In genomic region chr3:75668791-75669740, GRCh38 we compare ENCODE assay signal across 9 cellular contexts. TPM values are rescaled to one million over a fixed set of nuclear protein-coding genes. Genes with fewer than 3 reads are reported as not detected.
DNase-seq lines count a peak whose midpoint lies in the region; ATAC-seq and TF ChIP-seq lines count a peak whose summit lies in the region.
"Not testable (repeated sequence)": the region's sequence is repeated elsewhere in the genome, so short reads cannot be mapped to it uniquely, and the experiment has no call there.
"Had no signal": no experiment of that assay in that cellular context is flagged by ENCODE, and none has a peak within 500 bp of the region (broad histone marks: within the 10 kb centered on the region; RNA-seq: fewer than 3 reads in every experiment).

No MANE protein-coding gene starts in this region.

- intact Hi-C loops in activated T-helper 1 cell treated with anti-CD3 and anti-CD28 coated beads, Interleukin-12 subunit alpha, Interleukin-12 subunit beta, Interleukin-2, Interleukin-4 antibody, amounts not matched to agents 30 ng/mL and 10 ng/mL and 1 ng/mL, durations not matched to agents 14 hours and 24 hours and 36 hours (cut with micrococcal nuclease): not testable (repeated sequence)

- H3K4me1 Mint-ChIP-seq in CD4-positive, CD25-positive, alpha-beta regulatory T cell: peaks cover 0 to 15% (median under 1%) of the 10 kb centered on the region in 4 donors
- H3K4me1 Mint-ChIP-seq in activated T-helper 1 cell treated with anti-CD3 and anti-CD28 coated beads, Interleukin-12 subunit alpha, Interleukin-12 subunit beta, Interleukin-2, Interleukin-4 antibody, amounts not matched to agents 30 ng/mL and 10 ng/mL and 1 ng/mL, durations not matched to agents 14 hours and 24 hours and 36 hours (ENCODE audit: low read depth): not testable (repeated sequence)

- peak in 1 of 3 donors; percentile 32 for DNase-seq in CD4-positive, CD25-positive, alpha-beta regulatory T cell
- DNase-seq in T-helper 1 cell: peak in 4 of 5 donors; percentile 15 to 69 (median 52)
- peak; percentile 31 for DNase-seq in activated T-helper 1 cell treated with anti-CD3 and anti-CD28 coated beads, Interleukin-12 subunit alpha, Interleukin-12 subunit beta, Interleukin-2, Interleukin-4 antibody, amounts not matched to agents 30 ng/mL and 10 ng/mL and 1 ng/mL, durations not matched to agents 14 hours and 24 hours and 36 hours (ENCODE audit: low spot score)
- peak; percentile 61 for DNase-seq in stimulated activated CD8-positive, alpha-beta memory T cell treated with anti-CD3 and anti-CD28 coated beads, Interleukin-4, amount 100 ng/mL, for 48 hours

- not testable (repeated sequence) for TF ChIP-seq CTCF in parathyroid adenoma (IDR thresholded peaks at IDR 0.05)

- peaks cover 42% of the 10 kb centered on the region for H3K27me3 Mint-ChIP-seq in CD4-positive, CD25-positive, alpha-beta regulatory T cell
- peaks cover 45% of the 10 kb centered on the region for H3K27me3 Mint-ChIP-seq in activated T-helper 1 cell treated with anti-CD3 and anti-CD28 coated beads, Interleukin-12 subunit alpha, Interleukin-12 subunit beta, Interleukin-2, Interleukin-4 antibody, amounts not matched to agents 30 ng/mL and 10 ng/mL and 1 ng/mL, durations not matched to agents 14 hours and 24 hours and 36 hours (ENCODE audit: insufficient read depth)

- peak overlapping the region; percentile 53 for H2AFZ ChIP-seq in parathyroid adenoma

- H3K27ac ChIP-seq in CD4-positive, CD25-positive, alpha-beta regulatory T cell (ENCODE audit: insufficient read depth, low read length, poor library complexity, severe bottlenecking); duodenal mucosa (ENCODE audit: low read depth, low read length); iPS-20b (ENCODE audit: low read length); parathyroid adenoma: not testable (repeated sequence)

- H3K9ac ChIP-seq in duodenal mucosa (ENCODE audit: low read depth in 1 of 2, low read length in 2 of 2); iPS-20b (ENCODE audit: low read depth, low read length); parathyroid adenoma: not testable (repeated sequence)

- peak overlapping the region; percentile 48 for H3K4me2 ChIP-seq in parathyroid adenoma (ENCODE audit: low read length)

- not testable (repeated sequence) for H3K4me3 ChIP-seq in CD4-positive, CD25-positive, alpha-beta regulatory T cell (ENCODE audit: low read depth, low read length)
- H3K4me3 ChIP-seq in duodenal mucosa (ENCODE audit: low read depth in 1 of 2, low read length in 2 of 2) (peak overlapping the region; percentile 16 to 40), iPS-20b (ENCODE audit: low read length) (peak overlapping the region; percentile 81; the same call in 1 of the 2 replicates), parathyroid adenoma (ENCODE audit: low read depth, low read length) (peak overlapping the region; percentile 25)

- not testable (repeated sequence) for H3K4me3 Mint-ChIP-seq in CD4-positive, CD25-positive, alpha-beta regulatory T cell; activated T-helper 1 cell treated with anti-CD3 and anti-CD28 coated beads, Interleukin-12 subunit alpha, Interleukin-12 subunit beta, Interleukin-2, Interleukin-4 antibody, amounts not matched to agents 30 ng/mL and 10 ng/mL and 1 ng/mL, durations not matched to agents 14 hours and 24 hours and 36 hours

- H3K27me3 ChIP-seq in CD4-positive, CD25-positive, alpha-beta regulatory T cell (ENCODE audit: control insufficient read depth, insufficient read depth, low read length); parathyroid adenoma (ENCODE audit: control insufficient read depth, insufficient read depth, low read length): not testable (repeated sequence)
- peaks cover 9 to 20% of the 10 kb centered on the region in 2 donors for H3K27me3 ChIP-seq in duodenal mucosa (ENCODE audit: control insufficient read depth in 1 of 2, insufficient read depth in 2 of 2, low read length in 2 of 2)
- peaks cover 91% of the 10 kb centered on the region for H3K27me3 ChIP-seq in iPS-20b (ENCODE audit: insufficient read depth, low read length)

- H3K27ac Mint-ChIP-seq in CD4-positive, CD25-positive, alpha-beta regulatory T cell: peak overlapping the region in 1 of 3 donors; percentile 0
- H3K27ac Mint-ChIP-seq in activated T-helper 1 cell treated with anti-CD3 and anti-CD28 coated beads, Interleukin-12 subunit alpha, Interleukin-12 subunit beta, Interleukin-2, Interleukin-4 antibody, amounts not matched to agents 30 ng/mL and 10 ng/mL and 1 ng/mL, durations not matched to agents 14 hours and 24 hours and 36 hours: not testable (repeated sequence)

- peak; percentile 46 to 59 for ATAC-seq in CD4-positive, CD25-positive, alpha-beta regulatory T cell (ENCODE audit: low read depth in 2 of 2)
- ATAC-seq in HG02610 (IDR thresholded peaks at IDR 0.05; ENCODE audit: unreplicated experiment): peak; percentile 53

- H3K9me3 Mint-ChIP-seq in CD4-positive, CD25-positive, alpha-beta regulatory T cell: peaks cover 4 to 40% (median 13%) of the 10 kb centered on the region in 7 donors
- peaks cover 34% of the 10 kb centered on the region for H3K9me3 Mint-ChIP-seq in activated T-helper 1 cell treated with anti-CD3 and anti-CD28 coated beads, Interleukin-12 subunit alpha, Interleukin-12 subunit beta, Interleukin-2, Interleukin-4 antibody, amounts not matched to agents 30 ng/mL and 10 ng/mL and 1 ng/mL, durations not matched to agents 14 hours and 24 hours and 36 hours

- H3K79me2 ChIP-seq in parathyroid adenoma: not testable (repeated sequence)

- H3K36me3 ChIP-seq in CD4-positive, CD25-positive, alpha-beta regulatory T cell (ENCODE audit: control insufficient read depth, insufficient read depth, low read length); duodenal mucosa (ENCODE audit: control insufficient read depth in 1 of 2, insufficient read depth in 2 of 2, low read length in 2 of 2); iPS-20b (ENCODE audit: insufficient read depth, low read depth, low read length); parathyroid adenoma (ENCODE audit: control insufficient read depth, insufficient read depth, low read length): not testable (repeated sequence)

- H3K36me3 Mint-ChIP-seq in CD4-positive, CD25-positive, alpha-beta regulatory T cell; activated T-helper 1 cell treated with anti-CD3 and anti-CD28 coated beads, Interleukin-12 subunit alpha, Interleukin-12 subunit beta, Interleukin-2, Interleukin-4 antibody, amounts not matched to agents 30 ng/mL and 10 ng/mL and 1 ng/mL, durations not matched to agents 14 hours and 24 hours and 36 hours (ENCODE audit: low read depth): not testable (repeated sequence)

- H3K4me1 ChIP-seq in CD4-positive, CD25-positive, alpha-beta regulatory T cell (ENCODE audit: control insufficient read depth, insufficient read depth, low read length, poor library complexity, severe bottlenecking); duodenal mucosa (ENCODE audit: control insufficient read depth in 1 of 2, insufficient read depth in 2 of 2, low read length in 2 of 2); iPS-20b (ENCODE audit: insufficient read depth, low read length); parathyroid adenoma: not testable (repeated sequence)

- peaks cover 0 to 16% of the 10 kb centered on the region in 2 experiments for H3K9me3 ChIP-seq in CD4-positive, CD25-positive, alpha-beta regulatory T cell (ENCODE audit: control insufficient read depth in 2 of 2, low read length in 2 of 2)
- not testable (repeated sequence) for H3K9me3 ChIP-seq in duodenal mucosa (ENCODE audit: control insufficient read depth in 1 of 2, low read length in 2 of 2); parathyroid adenoma (ENCODE audit: control insufficient read depth, low read length)
- H3K9me3 ChIP-seq in iPS-20b (ENCODE audit: insufficient read depth, low read depth, low read length): peaks cover 24% of the 10 kb centered on the region

RNA-seq across cellular contexts. Expression of gene FRG2C, which starts 4.9 kb away (rescaled TPM):
- total RNA-seq in CD4-positive, CD25-positive, alpha-beta regulatory T cell: not detected
- not detected for polyA plus RNA-seq in CD4-positive, CD25-positive, alpha-beta regulatory T cell
- total RNA-seq in activated T-helper 1 cell treated with anti-CD3 and anti-CD28 coated beads, Interleukin-12 subunit alpha, Interleukin-12 subunit beta, Interleukin-2, Interleukin-4 antibody, amounts not matched to agents 30 ng/mL and 10 ng/mL and 1 ng/mL, durations not matched to agents 14 hours and 24 hours and 36 hours: not detected in 2 replicates
- total RNA-seq: renal cortical epithelial cell had no signal
